35 cellular contexts compared by ENCODE assay signal in genomic region chr6:35154262-35154661, GRCh38. TPM values are rescaled to one million over a fixed set of nuclear protein-coding genes. Genes with fewer than 3 reads are reported as not detected.
"Had no signal": no experiment of that assay in that cellular context is flagged by ENCODE, and none has a peak within 500 bp of the region (broad histone marks: within the 10 kb centered on the region; RNA-seq: fewer than 3 reads in every experiment).

No MANE protein-coding gene starts in this region.

- H3K27ac ChIP-seq: body of pancreas, coronary artery, dorsolateral prefrontal cortex, gastroesophageal sphincter, pancreas, prostate gland, thyroid gland, upper lobe of right lung had no signal

- H3K9me3 ChIP-seq: body of pancreas, gastroesophageal sphincter, pancreas, prostate gland, thyroid gland, upper lobe of right lung had no signal

- H3K4me1 ChIP-seq: body of pancreas, gastroesophageal sphincter, pancreas, prostate gland, upper lobe of right lung had no signal

- H3K36me3 ChIP-seq: gastroesophageal sphincter, pancreas, prostate gland, thyroid gland, upper lobe of right lung had no signal

- ATAC-seq: activated CD4-positive, alpha-beta T cell treated with anti-CD3 and anti-CD28 coated beads for 36 hours; activated naive CD4-positive, alpha-beta T cell treated with anti-CD3 and anti-CD28 coated beads, Interleukin-2, amount 50 U/mL, for 72 hours; body of pancreas; effector memory CD8-positive, alpha-beta T cell; gastroesophageal sphincter; left cardiac atrium; naive thymus-derived CD4-positive, alpha-beta T cell; pancreas; sciatic nerve; stimulated activated effector memory CD8-positive, alpha-beta T cell treated with anti-CD3 and anti-CD28 coated beads, Interleukin-12 subunit alpha, Interleukin-12 subunit beta, amount 100 ng/mL, for 72 hours; upper lobe of right lung had no signal

- H3K4me3 Mint-ChIP-seq: activated CD4-positive, alpha-beta T cell treated with anti-CD3 and anti-CD28 coated beads for 36 hours; activated T-cell treated with anti-CD3 and anti-CD28 coated beads, Interleukin-2, amount 50 U/mL, for 24 hours; effector memory CD8-positive, alpha-beta T cell; mesothelial cell of epicardium; naive thymus-derived CD4-positive, alpha-beta T cell; stimulated activated effector memory CD8-positive, alpha-beta T cell treated with anti-CD3 and anti-CD28 coated beads, Interleukin-12 subunit alpha, Interleukin-12 subunit beta, amount 100 ng/mL, for 72 hours; stimulated activated naive CD8-positive, alpha-beta T cell treated with anti-CD3 and anti-CD28 coated beads, Interleukin-15, Interleukin-2, amounts not matched to agents 100 ng/mL and 50 ng/mL, for 24 hours; T-helper 2 cell treated with Interferon-gamma antibody and Interleukin-4, amounts not matched to agents 5 μg/mL and 100 μg/mL, for 36 hours had no signal

- DNase-seq: activated CD4-positive, alpha-beta T cell treated with anti-CD3 and anti-CD28 coated beads for 36 hours; activated CD4-positive, alpha-beta T cell treated with anti-CD3 and anti-CD28 coated beads, Interleukin-2, amount 50 U/mL, for 4 hours; activated CD4-positive, CD25-positive, alpha-beta regulatory T cell; activated CD8-positive, alpha-beta memory T cell treated with anti-CD3 and anti-CD28 coated beads, Interleukin-2, amount 50 U/mL, for 4 hours; activated T-cell treated with anti-CD3 and anti-CD28 coated beads, Interleukin-2, amount 50 U/mL, for 24 hours; body of pancreas; cerebellar nuclear complex; dorsolateral prefrontal cortex; effector memory CD8-positive, alpha-beta T cell; erythroblast; head of caudate nucleus; hippocampal formation; left cardiac atrium; mammary epithelial cell; naive thymus-derived CD4-positive, alpha-beta T cell; pancreas; retina; small intestine; stimulated activated CD4-positive, alpha-beta T cell treated with anti-CD3 and anti-CD28 coated beads, Interleukin-4, amount 100 ng/mL, for 24 hours; substantia nigra; T-helper 1 cell; thyroid gland; upper lobe of right lung had no signal

- H3K27ac Mint-ChIP-seq: activated CD4-positive, alpha-beta T cell treated with anti-CD3 and anti-CD28 coated beads for 36 hours; activated naive CD4-positive, alpha-beta T cell treated with anti-CD3 and anti-CD28 coated beads, Interleukin-2, amount 50 U/mL, for 72 hours; activated T-cell treated with anti-CD3 and anti-CD28 coated beads, Interleukin-2, amount 50 U/mL, for 24 hours; activated T-helper 2 cell treated with anti-CD3 and anti-CD28 coated beads, Interferon-gamma antibody, Interleukin-2, Interleukin-4, amounts not matched to agents 10 μg/mL and 5 μg/mL and 100 μg/mL, durations not matched to agents 14 hours and 24 hours and 36 hours; effector memory CD8-positive, alpha-beta T cell; mesothelial cell of epicardium; stimulated activated effector memory CD8-positive, alpha-beta T cell treated with anti-CD3 and anti-CD28 coated beads, Interleukin-12 subunit alpha, Interleukin-12 subunit beta, amount 100 ng/mL, for 72 hours; stimulated activated naive CD8-positive, alpha-beta T cell treated with anti-CD3 and anti-CD28 coated beads, Interleukin-15, Interleukin-2, amounts not matched to agents 100 ng/mL and 50 ng/mL, for 24 hours; T-helper 2 cell treated with Interferon-gamma antibody and Interleukin-4, amounts not matched to agents 5 μg/mL and 100 μg/mL, for 36 hours had no signal

- H3K4me3 ChIP-seq: body of pancreas, coronary artery, dorsolateral prefrontal cortex, gastroesophageal sphincter, pancreas, prostate gland, thyroid gland, upper lobe of right lung had no signal

- H3K27me3 ChIP-seq: body of pancreas, dorsolateral prefrontal cortex, gastroesophageal sphincter, pancreas, thyroid gland, upper lobe of right lung had no signal

- H3K9me3 Mint-ChIP-seq: activated naive CD4-positive, alpha-beta T cell treated with anti-CD3 and anti-CD28 coated beads, Interleukin-2, amount 50 U/mL, for 72 hours; activated T-cell treated with anti-CD3 and anti-CD28 coated beads, Interleukin-2, amount 50 U/mL, for 24 hours; activated T-helper 2 cell treated with anti-CD3 and anti-CD28 coated beads, Interferon-gamma antibody, Interleukin-2, Interleukin-4, amounts not matched to agents 10 μg/mL and 5 μg/mL and 100 μg/mL, durations not matched to agents 14 hours and 24 hours and 36 hours; effector memory CD8-positive, alpha-beta T cell; naive thymus-derived CD4-positive, alpha-beta T cell; stimulated activated effector memory CD8-positive, alpha-beta T cell treated with anti-CD3 and anti-CD28 coated beads, Interleukin-12 subunit alpha, Interleukin-12 subunit beta, amount 100 ng/mL, for 72 hours; stimulated activated naive CD8-positive, alpha-beta T cell treated with anti-CD3 and anti-CD28 coated beads, Interleukin-15, Interleukin-2, amounts not matched to agents 100 ng/mL and 50 ng/mL, for 24 hours; T-helper 2 cell treated with Interferon-gamma antibody and Interleukin-4, amounts not matched to agents 5 μg/mL and 100 μg/mL, for 36 hours had no signal

- H3K36me3 Mint-ChIP-seq: activated naive CD4-positive, alpha-beta T cell treated with anti-CD3 and anti-CD28 coated beads, Interleukin-2, amount 50 U/mL, for 72 hours; mesothelial cell of epicardium; stimulated activated effector memory CD8-positive, alpha-beta T cell treated with anti-CD3 and anti-CD28 coated beads, Interleukin-12 subunit alpha, Interleukin-12 subunit beta, amount 100 ng/mL, for 72 hours had no signal

RNA-seq across cellular contexts. Expression of gene TCP11, which starts 13.1 kb away (rescaled TPM):
- total RNA-seq: activated CD4-positive, alpha-beta T cell treated with anti-CD3 and anti-CD28 coated beads for 36 hours; activated CD8-positive, alpha-beta memory T cell treated with anti-CD3 and anti-CD28 coated beads for 36 hours; activated naive CD4-positive, alpha-beta T cell treated with anti-CD3 and anti-CD28 coated beads, Interleukin-2, amount 50 U/mL, for 72 hours; activated T-helper 2 cell treated with anti-CD3 and anti-CD28 coated beads, Interferon-gamma antibody, Interleukin-2, Interleukin-4, amounts not matched to agents 10 μg/mL and 5 μg/mL and 100 μg/mL, durations not matched to agents 14 hours and 24 hours and 36 hours; body of pancreas; fibroblast of villous mesenchyme; left cardiac atrium; mammary epithelial cell; naive thymus-derived CD4-positive, alpha-beta T cell; sciatic nerve; upper lobe of right lung had no signal

RNA-seq across cellular contexts. Expression of gene SCUBE3, which starts 59.5 kb away (rescaled TPM):
- total RNA-seq: activated CD4-positive, alpha-beta T cell treated with anti-CD3 and anti-CD28 coated beads for 36 hours; activated T-helper 2 cell treated with anti-CD3 and anti-CD28 coated beads, Interferon-gamma antibody, Interleukin-2, Interleukin-4, amounts not matched to agents 10 μg/mL and 5 μg/mL and 100 μg/mL, durations not matched to agents 14 hours and 24 hours and 36 hours; naive thymus-derived CD4-positive, alpha-beta T cell had no signal
